In genomic region chr19:2969104-2969504, GRCh38 we compare ENCODE assay signal across 10 cellular contexts. TPM values are rescaled to one million over a fixed set of nuclear protein-coding genes. Genes with fewer than 3 reads are reported as not detected.
DNase-seq lines count a peak whose midpoint lies in the region; ATAC-seq and TF ChIP-seq lines count a peak whose summit lies in the region.
"Had no signal": no experiment of that assay in that cellular context is flagged by ENCODE, and none has a peak within 500 bp of the region (broad histone marks: within the 10 kb centered on the region; RNA-seq: fewer than 3 reads in every experiment).

No MANE protein-coding gene starts in this region.

- no peaks in the 10 kb centered on the region for H3K9me3 ChIP-seq in ovary
- H3K9me3 ChIP-seq in HAP-1 = no peaks in the 10 kb centered on the region

- H3K4me1 ChIP-seq in ovary (ENCODE audit: insufficient read depth) (peaks cover 9% of the 10 kb centered on the region), HAP-1 (no peaks in the 10 kb centered on the region)

- intact Hi-C loops in ovary (cut with DNase I) = loop anchor here in 1 of 4 donors (10.0 kb wide), 1 partner anchor 126 kb away; the partner anchor contains the start of gene GNA11
- intact Hi-C loops in activated CD8-positive, alpha-beta T cell treated with anti-CD3 and anti-CD28 coated beads for 36 hours (cut with micrococcal nuclease) = loop anchor here (10.0 kb wide), 1 partner anchor 136 kb away; no protein-coding TSS in a partner anchor

- POLR2A ChIA-PET in activated CD8-positive, alpha-beta T cell treated with anti-CD3 and anti-CD28 coated beads for 36 hours (lab: Charles Lee) = interaction anchor here (0.8 kb wide), 1 partner anchor 128 kb away, joined by 3 read pairs; no protein-coding TSS in a partner anchor

- DNase-seq in DMS153 (lab: John Stamatoyannopoulos, UW) (peak; percentile 94), NCI-H2171 treated with DMSO at 0.1 percent for 48 hours (lab: John Stamatoyannopoulos, UW) (peak; percentile 95), dermis blood vessel endothelial cell (peak; percentile 80), ovary (peak in 4 of 5 donors; percentile 35 to 64 (median 56)), HAP-1 (ENCODE audit: low spot score in 2 of 2) (no peak)
- DNase-seq in activated CD8-positive, alpha-beta T cell treated with anti-CD3 and anti-CD28 coated beads for 36 hours = no peak
- DNase-seq: CD4-positive, CD25-positive, alpha-beta regulatory T cell had no signal

- H3K36me3 ChIP-seq in ovary (no peaks in the 10 kb centered on the region), HAP-1 (replicated peaks) (no peaks in the 10 kb centered on the region)

- TF ChIP-seq POLR2A in ovary (IDR thresholded peaks at IDR 0.05) = no peak

- CTCF ChIA-PET in activated CD8-positive, alpha-beta T cell treated with anti-CD3 and anti-CD28 coated beads for 36 hours (lab: Charles Lee) = interaction anchor here (2.0 to 2.1 kb wide), 2 partner anchors 18 to 140 kb away, joined by 5 to 10 read pairs; no protein-coding TSS in a partner anchor

- in situ Hi-C loops in HAP-1 (cut with MboI; ENCODE audit: low sequenced_read_pairs) = no loop called here

- TF ChIP-seq EP300 in ovary (IDR thresholded peaks at IDR 0.05) = no peak

- no peak overlapping the region for H3K27ac Mint-ChIP-seq in activated CD8-positive, alpha-beta T cell treated with anti-CD3 and anti-CD28 coated beads for 36 hours
- H3K27ac Mint-ChIP-seq: activated naive CD8-positive, alpha-beta T cell; CD4-positive, CD25-positive, alpha-beta regulatory T cell had no signal

- TF ChIP-seq CTCF in ovary (IDR thresholded peaks at IDR 0.05) = no peak
- TF ChIP-seq CTCF in activated CD8-positive, alpha-beta T cell treated with anti-CD3 and anti-CD28 coated beads for 36 hours (IDR thresholded peaks at IDR 0.05) = no peak

- WGBS in ovary, 3 donors = 10 to 26% (median 17%) methylated on average over 5 of the region's 5 CpGs

- H3K27me3 Mint-ChIP-seq in activated CD8-positive, alpha-beta T cell treated with anti-CD3 and anti-CD28 coated beads for 36 hours = no peaks in the 10 kb centered on the region
- H3K27me3 Mint-ChIP-seq: activated naive CD8-positive, alpha-beta T cell; CD4-positive, CD25-positive, alpha-beta regulatory T cell had no signal

- H3K27ac ChIP-seq in ovary = no peak overlapping the region

- H3K4me3 Mint-ChIP-seq in activated CD8-positive, alpha-beta T cell treated with anti-CD3 and anti-CD28 coated beads for 36 hours = no peak overlapping the region
- H3K4me3 Mint-ChIP-seq: activated naive CD8-positive, alpha-beta T cell; CD4-positive, CD25-positive, alpha-beta regulatory T cell had no signal

- no peak overlapping the region for H3K4me3 ChIP-seq in ovary
- no peak overlapping the region for H3K4me3 ChIP-seq in HAP-1

- ATAC-seq in HG03354 (IDR thresholded peaks at IDR 0.05; ENCODE audit: poor library complexity, severe bottlenecking, unreplicated experiment) (no peak), HG03469 (IDR thresholded peaks at IDR 0.05; ENCODE audit: unreplicated experiment) (no peak)
- ATAC-seq in activated CD8-positive, alpha-beta T cell treated with anti-CD3 and anti-CD28 coated beads for 36 hours = no peak

- H3K4me1 Mint-ChIP-seq in activated CD8-positive, alpha-beta T cell treated with anti-CD3 and anti-CD28 coated beads for 36 hours (ENCODE audit: low read depth) = no peaks in the 10 kb centered on the region

- H3K36me3 Mint-ChIP-seq in activated CD8-positive, alpha-beta T cell treated with anti-CD3 and anti-CD28 coated beads for 36 hours (ENCODE audit: low read depth) = no peaks in the 10 kb centered on the region
- H3K36me3 Mint-ChIP-seq: activated naive CD8-positive, alpha-beta T cell; CD4-positive, CD25-positive, alpha-beta regulatory T cell had no signal

- H3K27me3 ChIP-seq in ovary (no peaks in the 10 kb centered on the region), HAP-1 (ENCODE audit: low read depth) (no peaks in the 10 kb centered on the region)

- H3K9me3 Mint-ChIP-seq in activated CD8-positive, alpha-beta T cell treated with anti-CD3 and anti-CD28 coated beads for 36 hours = no peaks in the 10 kb centered on the region
- H3K9me3 Mint-ChIP-seq: CD4-positive, CD25-positive, alpha-beta regulatory T cell had no signal

RNA-seq across cellular contexts. Expression of gene TLE6, which starts 8.3 kb away (rescaled TPM):
- 2.0 and 2.7 TPM in 2 replicates for total RNA-seq in dermis blood vessel endothelial cell
- 1 to 10 TPM in 2 of 7 donors, under 1 TPM in 5; 0.41 to 1.2 (median 0.79) TPM for total RNA-seq in ovary
- polyA plus RNA-seq in ovary = 1 to 10 TPM in 1 of 2 donors, under 1 TPM in 1; 0.70 to 1.2 TPM
- total RNA-seq in activated CD8-positive, alpha-beta T cell treated with anti-CD3 and anti-CD28 coated beads for 36 hours = 1 to 10 TPM; 3.5 to 5.1 TPM
- total RNA-seq: CD4-positive, CD25-positive, alpha-beta regulatory T cell had no signal
- polyA plus RNA-seq: CD4-positive, CD25-positive, alpha-beta regulatory T cell had no signal

RNA-seq across cellular contexts. Expression of gene ZNF77, which starts 24.3 kb away (rescaled TPM):
- 6.4 and 7.8 TPM in 2 replicates for total RNA-seq in dermis blood vessel endothelial cell
- total RNA-seq in ovary = 1 to 10 TPM; 3.0 to 7.4 (median 6.1) TPM
- 1 to 10 TPM; 4.0 to 5.2 TPM for polyA plus RNA-seq in ovary
- 1 to 10 TPM; 2.6 to 2.8 TPM for total RNA-seq in activated CD8-positive, alpha-beta T cell treated with anti-CD3 and anti-CD28 coated beads for 36 hours

RNA-seq across cellular contexts. Expression of gene TLE2, which starts 60.0 kb away (rescaled TPM):
- total RNA-seq in dermis blood vessel endothelial cell (21.8 and 25.7 TPM in 2 replicates), ovary (10 to 100 TPM; 31.1 to 43.9 (median 36.4) TPM)
- 10 to 100 TPM; 15.1 to 21.4 TPM for polyA plus RNA-seq in ovary
- 1 to 10 TPM; 2.8 to 3.0 TPM for total RNA-seq in activated CD8-positive, alpha-beta T cell treated with anti-CD3 and anti-CD28 coated beads for 36 hours

Comparison
In these comparisons a context has a peak if more than half of its experiments do, and no peak if none do; other contexts are left out.
1. DNase-seq: peak in DMS153 (single experiment), NCI-H2171 treated with DMSO at 0.1 percent for 48 hours (single experiment), dermis blood vessel endothelial cell (single experiment) and ovary (4 of 5); none in HAP-1 (0 of 2) and activated CD8-positive, alpha-beta T cell treated with anti-CD3 and anti-CD28 coated beads for 36 hours (single experiment).